Comparison of ENCODE assay signal across 10 cellular contexts in the genomic region with DNA sequence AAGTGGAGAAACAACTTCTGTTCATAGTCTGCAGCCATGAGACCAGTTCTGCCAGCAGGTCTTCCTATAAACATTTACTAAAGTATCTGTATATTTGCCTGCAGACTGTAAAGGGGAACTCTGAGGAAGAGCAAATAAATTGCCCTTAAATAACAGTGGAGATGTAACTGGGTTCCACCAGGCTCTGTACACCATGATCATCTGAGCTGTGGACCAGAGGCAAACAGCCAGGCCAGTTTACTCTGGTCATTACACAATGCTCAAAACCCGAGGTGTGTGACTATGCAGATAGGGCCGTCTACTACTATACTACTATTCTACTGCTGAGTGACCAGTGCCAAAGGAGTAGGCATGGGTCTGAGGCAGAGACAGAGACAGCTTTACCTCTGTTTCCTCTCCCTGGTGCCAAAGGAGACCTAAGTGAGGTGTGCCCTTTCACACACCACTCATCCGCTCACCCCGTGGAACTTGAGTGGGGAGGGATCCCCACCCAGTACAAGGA. TPM values are rescaled to one million over a fixed set of nuclear protein-coding genes. Genes with fewer than 3 reads are reported as not detected.
DNase-seq lines count a peak whose midpoint lies in the region; ATAC-seq, FAIRE-seq and TF ChIP-seq lines count a peak whose summit lies in the region.
"Had no signal": no experiment of that assay in that cellular context is flagged by ENCODE, and none has a peak within 500 bp of the region (broad histone marks: within the 10 kb centered on the region; RNA-seq: fewer than 3 reads in every experiment).

No MANE protein-coding gene starts in this region.

- FAIRE-seq in HepG2 (lab: Jason Lieb, UNC) = peak; percentile 90
- FAIRE-seq: TTC549 had no signal

- intact Hi-C loops in ascending aorta (cut with DNase I) (loop anchor here (10.0 kb wide), 1 partner anchor 126 kb away; no protein-coding TSS in a partner anchor), HepG2 (cut with micrococcal nuclease; ENCODE audit: unreplicated experiment) (loop anchor here (2.0 kb wide), 1 partner anchor 126 kb away; no protein-coding TSS in a partner anchor), thyroid gland (cut with DNase I) (no loop called here)

- H3K27ac Mint-ChIP-seq in activated CD4-positive, alpha-beta T cell treated with anti-CD3 and anti-CD28 coated beads, Interleukin-2, amount 10 ng/mL, durations not matched to agents 7 days and 5 days = peak overlapping the region; percentile 92
- H3K27ac Mint-ChIP-seq in GM23338 = no peak overlapping the region

- no TSS peak for BruUV-seq in HepG2 (replicated peaks; lab: Mats Ljungman, UMichigan)

- H3K9me3 Mint-ChIP-seq in activated CD4-positive, alpha-beta T cell treated with anti-CD3 and anti-CD28 coated beads, Interleukin-2, amount 10 ng/mL, durations not matched to agents 7 days and 5 days = no peaks in the 10 kb centered on the region
- no peaks in the 10 kb centered on the region for H3K9me3 Mint-ChIP-seq in GM23338

- H2AFZ ChIP-seq in HepG2 (ENCODE audit: low read length) (no peak overlapping the region), GM23338 (no peak overlapping the region)

- 50% methylated on average over 3 of the region's 4 CpGs for WGBS in HepG2 (ENCODE audit: low lambda C conversion rate)
- WGBS in thyroid gland, 2 donors = 35 to 43% methylated on average over 4 of the region's 4 CpGs

- no peaks in the 10 kb centered on the region for H3F3A ChIP-seq in GM23338 (replicated peaks; ENCODE audit: low read depth)

- H4K20me1 ChIP-seq in HepG2 (ENCODE audit: insufficient read depth, low read length) (no peaks in the 10 kb centered on the region), GM23338 (replicated peaks; ENCODE audit: insufficient read depth) (no peaks in the 10 kb centered on the region)

- no peak for TF ChIP-seq RAD21 in HepG2 (CRISPR knock-in tag; IDR thresholded peaks at IDR 0.05)

- no peak for TF ChIP-seq CTCF in ascending aorta (IDR thresholded peaks at IDR 0.05)
- no peak; the same call in 1 of the 2 replicates for TF ChIP-seq CTCF in HepG2 (CRISPR knock-in tag; IDR thresholded peaks at IDR 0.05)
- no peak for TF ChIP-seq CTCF in thyroid gland (IDR thresholded peaks at IDR 0.05)
- no peak for TF ChIP-seq CTCF in GM23338 (conservative IDR thresholded peaks at IDR 0.05; ENCODE audit: low read depth in 2 of 2)
- TF ChIP-seq CTCF in GM10248 (IDR thresholded peaks at IDR 0.05; ENCODE audit: control extremely low read depth, extremely low read depth, low read depth, missing control alignments) = no peak

- H3K36me3 Mint-ChIP-seq in activated CD4-positive, alpha-beta T cell treated with anti-CD3 and anti-CD28 coated beads, Interleukin-2, amount 10 ng/mL, durations not matched to agents 7 days and 5 days (ENCODE audit: low read depth) = peaks cover 14% of the 10 kb centered on the region
- H3K36me3 Mint-ChIP-seq in GM23338 (ENCODE audit: low read depth) = peaks cover 19% of the 10 kb centered on the region; the same call in 2 of the 3 replicates

- H3K36me3 ChIP-seq in ascending aorta (peaks cover 16 to 24% of the 10 kb centered on the region in 2 donors), HepG2 (replicated peaks in 1 of 2; ENCODE audit: control insufficient read depth in 1 of 2, insufficient read depth in 2 of 2, low read length in 2 of 2) (peaks cover 0 to 3% of the 10 kb centered on the region in 2 experiments; a peak in 3 of 5 replicates), thyroid gland (peaks cover 0 to 4% of the 10 kb centered on the region in 2 donors), GM23338 (ENCODE audit: insufficient read depth) (no peaks in the 10 kb centered on the region)
- H3K36me3 ChIP-seq: cardiac muscle cell had no signal

- no peak overlapping the region for H3K4me3 ChIP-seq in ascending aorta
- no peak overlapping the region for H3K4me3 ChIP-seq in HepG2 (replicated peaks in 1 of 3; ENCODE audit: insufficient read depth in 1 of 3, low read depth in 2 of 3, low read length in 3 of 3)
- no peak overlapping the region for H3K4me3 ChIP-seq in thyroid gland (replicated peaks in 1 of 3)
- H3K4me3 ChIP-seq in GM23338 = no peak overlapping the region
- H3K4me3 ChIP-seq: cardiac muscle cell had no signal

- DNase-seq in activated CD4-positive, alpha-beta T cell treated with anti-CD3 and anti-CD28 coated beads, Interleukin-2, amount 10 ng/mL, durations not matched to agents 7 days and 5 days = no peak
- no peak for DNase-seq in activated CD4-positive, alpha-beta T cell treated with anti-CD3 and anti-CD28 coated beads for 1 hour
- DNase-seq in ascending aorta (ENCODE audit: low spot score in 2 of 2) = no peak
- peak; percentile 93 for DNase-seq in HepG2 (ENCODE audit: low spot score)
- peak; percentile 63 to 67 for DNase-seq in thyroid gland
- no peak for DNase-seq in GM23338 (ENCODE audit: low spot score)
- no peak for DNase-seq in GM10248 (ENCODE audit: extremely low spot score)

- H3K27me3 Mint-ChIP-seq in activated CD4-positive, alpha-beta T cell treated with anti-CD3 and anti-CD28 coated beads, Interleukin-2, amount 10 ng/mL, durations not matched to agents 7 days and 5 days = no peaks in the 10 kb centered on the region
- H3K27me3 Mint-ChIP-seq in GM23338 (ENCODE audit: insufficient read depth, low read depth, poor library complexity) = no peaks in the 10 kb centered on the region

- H3K9me3 ChIP-seq in ascending aorta (no peaks in the 10 kb centered on the region), HepG2 (ENCODE audit: low read length) (no peaks in the 10 kb centered on the region), thyroid gland (no peaks in the 10 kb centered on the region)

- ATAC-seq in HepG2 (peak; percentile 100), GM23338 (no peak), GM21447 (IDR thresholded peaks at IDR 0.05; ENCODE audit: unreplicated experiment) (no peak)

- TF ChIP-seq POLR2A in HepG2 (IDR thresholded peaks at IDR 0.05; ENCODE audit: insufficient read depth in 1 of 2, low read depth in 2 of 2, low read length in 2 of 2) = no peak
- no peak for TF ChIP-seq POLR2A in thyroid gland (IDR thresholded peaks at IDR 0.05)

- CTCF ChIA-PET in activated CD4-positive, alpha-beta T cell treated with anti-CD3 and anti-CD28 coated beads, Interleukin-2, amount 10 ng/mL, durations not matched to agents 7 days and 5 days (lab: Charles Lee) = interaction anchor here (0.6 to 0.8 kb wide), 4 partner anchors 78 to 189 kb away, joined by 3 to 4 read pairs (median 4); no protein-coding TSS in a partner anchor
- CTCF ChIA-PET in HepG2 (lab: Yijun Ruan, JAX; ENCODE audit: low intra/inter-chr PET ratio, low total read pairs) (no interaction called here), GM10248 (lab: Yijun Ruan, JAX) (interaction anchor here (1.0 to 4.0 kb wide), 11 partner anchors 9 to 132 kb away, joined by 3 to 16 read pairs (median 5); a partner anchor contains a TSS)

- H3K4me1 Mint-ChIP-seq in activated CD4-positive, alpha-beta T cell treated with anti-CD3 and anti-CD28 coated beads, Interleukin-2, amount 10 ng/mL, durations not matched to agents 7 days and 5 days = peaks cover 44% of the 10 kb centered on the region
- peaks cover 5% of the 10 kb centered on the region for H3K4me1 Mint-ChIP-seq in GM23338

- no peak overlapping the region for H3K9ac ChIP-seq in HepG2 (ENCODE audit: insufficient read depth, low read depth, low read length)

- H3K27ac ChIP-seq in ascending aorta (peak overlapping the region; percentile 82 to 89), HepG2 (ENCODE audit: extremely low read length, insufficient read depth, low read length) (peak overlapping the region; percentile 59), thyroid gland (peak overlapping the region; percentile 27 to 67 (median 53)), GM23338 (ENCODE audit: low read depth) (no peak overlapping the region)
- H3K27ac ChIP-seq: cardiac muscle cell had no signal

- H3K4me1 ChIP-seq in ascending aorta = peaks cover 22 to 57% of the 10 kb centered on the region in 2 donors
- peaks cover 40% of the 10 kb centered on the region for H3K4me1 ChIP-seq in HepG2 (ENCODE audit: insufficient read depth, low read length)
- H3K4me1 ChIP-seq in thyroid gland = peaks cover 16 to 43% of the 10 kb centered on the region in 2 donors
- H3K4me1 ChIP-seq in GM23338 (ENCODE audit: insufficient read depth) = no peaks in the 10 kb centered on the region

- H3K79me2 ChIP-seq in HepG2 (ENCODE audit: insufficient read depth, low read length) (no peaks in the 10 kb centered on the region), GM23338 (replicated peaks; ENCODE audit: insufficient read depth) (no peaks in the 10 kb centered on the region)

- H3K27me3 ChIP-seq in ascending aorta = no peaks in the 10 kb centered on the region
- no peaks in the 10 kb centered on the region for H3K27me3 ChIP-seq in HepG2 (ENCODE audit: control insufficient read depth in 1 of 2, insufficient read depth in 2 of 2, low read length in 2 of 2)
- H3K27me3 ChIP-seq in thyroid gland = no peaks in the 10 kb centered on the region
- H3K27me3 ChIP-seq in GM23338 (ENCODE audit: insufficient read depth) = no peaks in the 10 kb centered on the region
- H3K27me3 ChIP-seq: cardiac muscle cell had no signal

- POLR2A ChIA-PET in activated CD4-positive, alpha-beta T cell treated with anti-CD3 and anti-CD28 coated beads, Interleukin-2, amount 10 ng/mL, durations not matched to agents 7 days and 5 days (lab: Charles Lee) = interaction anchor here (0.6 kb wide), 1 partner anchor 36 kb away, joined by 3 read pairs; no protein-coding TSS in a partner anchor
- POLR2A ChIA-PET in HepG2 (lab: Yijun Ruan, JAX) = interaction anchor here (1.0 to 1.1 kb wide), 2 partner anchors 84 to 95 kb away, joined by 3 read pairs; a partner anchor contains a TSS
- POLR2A ChIA-PET in GM10248 (lab: Yijun Ruan, JAX) = no interaction called here

- in situ Hi-C loops in HepG2 (cut with HindIII; ENCODE audit: extremely low pct_ligation_motif_present, low pct_unique_long_range_greater_than_20kb) = loop anchor here (10.0 kb wide), 1 partner anchor 126 kb away; no protein-coding TSS in a partner anchor

- TF ChIP-seq EP300 in HepG2 (IDR thresholded peaks at IDR 0.05; ENCODE audit: low read depth in 2 of 2, low read length in 2 of 2) (peak in 1 of 2 experiments; percentile 52; a peak in 2 of 4 replicates), HepG2 (CRISPR knock-in tag; IDR thresholded peaks at IDR 0.05; ENCODE audit: borderline replicate concordance) (no peak)

- peak overlapping the region; percentile 59 for H3K4me2 ChIP-seq in HepG2 (ENCODE audit: low read depth, low read length)
- no peak overlapping the region for H3K4me2 ChIP-seq in GM23338

- H3K4me3 Mint-ChIP-seq in activated CD4-positive, alpha-beta T cell treated with anti-CD3 and anti-CD28 coated beads, Interleukin-2, amount 10 ng/mL, durations not matched to agents 7 days and 5 days = no peak overlapping the region
- no peak overlapping the region for H3K4me3 Mint-ChIP-seq in GM23338

- H3K9me2 ChIP-seq in GM23338 (ENCODE audit: insufficient read depth) = no peaks in the 10 kb centered on the region

RNA-seq across cellular contexts. Expression of a gene that starts 21.2 kb away (rescaled TPM):
- total RNA-seq in activated CD4-positive, alpha-beta T cell treated with anti-CD3 and anti-CD28 coated beads, Interleukin-2, amount 10 ng/mL, durations not matched to agents 7 days and 5 days = 10 to 100 TPM; 49.2 to 59.2 TPM
- total RNA-seq in ascending aorta = 29.7 TPM
- total RNA-seq in HepG2 (2016; rRNA removed; fragmentation: Illumina TruSeq; extraction: Trizol) = 15.3 and 22.3 TPM in 2 replicates
- total RNA-seq in HepG2 (2016; cell fraction: cytosol; rRNA removed; fragmentation: Illumina TruSeq; extraction: Trizol; ENCODE audit: low read depth) = 10.3 and 12.1 TPM in 2 replicates
- 13.6 and 22.8 TPM in 2 replicates for total RNA-seq in HepG2 (2016; cell fraction: insoluble cytoplasmic fraction; rRNA removed; fragmentation: Illumina TruSeq; extraction: Trizol)
- total RNA-seq in HepG2 (2016; cell fraction: membrane; rRNA removed; fragmentation: Illumina TruSeq; extraction: Trizol) = 18.3 and 19.2 TPM in 2 replicates
- total RNA-seq in HepG2 (2016; cell fraction: nucleus; rRNA removed; fragmentation: Illumina TruSeq; extraction: Trizol) = 34.1 and 37.5 TPM in 2 replicates
- 37.5 and 48.8 TPM in 2 replicates for polyA plus RNA-seq in HepG2 (2011; rRNA removed)
- polyA plus RNA-seq in HepG2 (2011; cell fraction: cytosol; rRNA removed) = 24.8 and 42.9 TPM in 2 replicates
- 37.4 and 42.7 TPM in 2 replicates for polyA plus RNA-seq in HepG2 (2011; cell fraction: nucleus; rRNA removed)
- polyA plus RNA-seq in HepG2 (2012) = 18.5 and 22.9 TPM in 2 replicates
- polyA plus RNA-seq in HepG2 (2016; cell fraction: cytosol; fragmentation: Illumina TruSeq; extraction: Trizol; ENCODE audit: low read depth) = 11.3 and 11.6 TPM in 2 replicates
- 16.0 and 16.6 TPM in 2 replicates for polyA plus RNA-seq in HepG2 (2016; cell fraction: insoluble cytoplasmic fraction; fragmentation: Illumina TruSeq; extraction: Trizol; ENCODE audit: low read depth)
- polyA plus RNA-seq in HepG2 (2016; cell fraction: membrane; fragmentation: Illumina TruSeq; extraction: Trizol; ENCODE audit: low read depth) = 17.8 and 18.4 TPM in 2 replicates
- polyA plus RNA-seq in HepG2 (2016; cell fraction: nucleus; fragmentation: Illumina TruSeq; extraction: Trizol; ENCODE audit: insufficient read depth, low read depth) = 69.6 and 73.1 TPM in 2 replicates
- polyA minus RNA-seq in HepG2 (2011; rRNA and poly(A)+ RNA removed; ENCODE audit: low replicate concordance) = 54.7 and 68.3 TPM in 2 replicates
- polyA minus RNA-seq in HepG2 (2011; cell fraction: cytosol; rRNA and poly(A)+ RNA removed) = 16.2 and 19.3 TPM in 2 replicates
- polyA minus RNA-seq in HepG2 (2011; cell fraction: nucleus; rRNA and poly(A)+ RNA removed) = 29.5 and 31.8 TPM in 2 replicates
- total RNA-seq in thyroid gland = 10 to 100 TPM; 20.2 to 34.9 (median 29.5) TPM
- 50.2 and 56.5 TPM in 2 replicates for total RNA-seq in GM23338 (2014; rRNA removed; shearing (Covaris generic))
- 42.7 and 45.4 TPM in 2 replicates for polyA plus RNA-seq in GM23338 (2016; fragmentation: Nextera tagmentation; extraction: Ambion mirVana)

Comparison
In these comparisons a context has a peak if more than half of its experiments do, and no peak if none do; other contexts are left out.
1. DNase-seq: peak in HepG2 (single experiment) and thyroid gland (2 of 2); none in activated CD4-positive, alpha-beta T cell treated with anti-CD3 and anti-CD28 coated beads, Interleukin-2, amount 10 ng/mL, durations not matched to agents 7 days and 5 days (single experiment), activated CD4-positive, alpha-beta T cell treated with anti-CD3 and anti-CD28 coated beads for 1 hour (single experiment), ascending aorta (0 of 2), GM23338 (single experiment) and GM10248 (single experiment).